Comparison of ENCODE assay signal across 10 cellular contexts in genomic region chr19:48683349-48683748, GRCh38. TPM values are rescaled to one million over a fixed set of nuclear protein-coding genes. Genes with fewer than 3 reads are reported as not detected.
DNase-seq lines count a peak whose midpoint lies in the region; ATAC-seq and TF ChIP-seq lines count a peak whose summit lies in the region.
"Had no signal": no experiment of that assay in that cellular context is flagged by ENCODE, and none has a peak within 500 bp of the region (broad histone marks: within the 10 kb centered on the region; RNA-seq: fewer than 3 reads in every experiment).

No MANE protein-coding gene starts in this region.

- H3K4me2 ChIP-seq in smooth muscle cell = no peak overlapping the region
- H3K4me2 ChIP-seq: PC-9 had no signal

- no peak overlapping the region for H2AFZ ChIP-seq in smooth muscle cell (ENCODE audit: low read depth)
- H2AFZ ChIP-seq: PC-9 had no signal

- H3K9ac ChIP-seq in subcutaneous abdominal adipose tissue (ENCODE audit: low read length in 5 of 5) = no peak overlapping the region
- H3K9ac ChIP-seq in smooth muscle cell (ENCODE audit: low read depth) = no peak overlapping the region

- peak; percentile 62 for DNase-seq in activated CD8-positive, alpha-beta memory T cell treated with anti-CD3 and anti-CD28 coated beads for 24 hours
- no peak for DNase-seq in activated CD8-positive, alpha-beta memory T cell treated with anti-CD3 and anti-CD28 coated beads, Interleukin-2, amount 10 ng/mL, durations not matched to agents 7 days and 5 days
- DNase-seq in inferior parietal cortex (ENCODE audit: extremely low spot score) = peak; percentile 58
- DNase-seq in smooth muscle cell (lab: John Stamatoyannopoulos, UW; ENCODE audit: unreplicated experiment) = no peak
- DNase-seq: PC-9 had no signal

- TF ChIP-seq CTCF in smooth muscle cell (IDR thresholded peaks at IDR 0.05; ENCODE audit: borderline replicate concordance, insufficient read depth, poor library complexity, severe bottlenecking) = no peak

- peaks cover 7% of the 10 kb centered on the region for H3K4me1 Mint-ChIP-seq in activated CD8-positive, alpha-beta memory T cell treated with anti-CD3 and anti-CD28 coated beads, Interleukin-2, amount 10 ng/mL, durations not matched to agents 7 days and 5 days
- H3K4me1 Mint-ChIP-seq: CD4-positive, CD25-positive, alpha-beta regulatory T cell had no signal

- H3K27ac ChIP-seq in angular gyrus (ENCODE audit: low read depth, low read length) (peak overlapping the region; percentile 30), subcutaneous abdominal adipose tissue (ENCODE audit: low read depth, low read length) (no peak overlapping the region), smooth muscle cell (ENCODE audit: low read depth) (no peak overlapping the region)
- H3K27ac ChIP-seq: PC-9 had no signal

- H3K36me3 ChIP-seq in subcutaneous abdominal adipose tissue (ENCODE audit: control insufficient read depth in 5 of 5, insufficient read depth in 5 of 5, low read length in 5 of 5) (no peaks in the 10 kb centered on the region), smooth muscle cell (ENCODE audit: low read depth) (no peaks in the 10 kb centered on the region)

- CTCF ChIA-PET in activated CD8-positive, alpha-beta memory T cell treated with anti-CD3 and anti-CD28 coated beads, Interleukin-2, amount 10 ng/mL, durations not matched to agents 7 days and 5 days (lab: Charles Lee) = interaction anchor here (1.0 to 1.3 kb wide), 2 partner anchors 9 to 105 kb away, joined by 3 to 4 read pairs; no protein-coding TSS in a partner anchor

- no peaks in the 10 kb centered on the region for H3K27me3 ChIP-seq in subcutaneous abdominal adipose tissue (ENCODE audit: control insufficient read depth in 5 of 5, insufficient read depth in 4 of 5, low read length in 5 of 5)
- H3K27me3 ChIP-seq in smooth muscle cell (ENCODE audit: low read depth) = no peaks in the 10 kb centered on the region

- H3K9me3 ChIP-seq in subcutaneous abdominal adipose tissue (ENCODE audit: control insufficient read depth in 5 of 5, low read length in 5 of 5) (no peaks in the 10 kb centered on the region), smooth muscle cell (replicated peaks; ENCODE audit: low read depth) (no peaks in the 10 kb centered on the region)

- no peak for ATAC-seq in activated CD8-positive, alpha-beta memory T cell treated with anti-CD3 and anti-CD28 coated beads, Interleukin-2, amount 10 ng/mL, durations not matched to agents 7 days and 5 days
- ATAC-seq in HG03565 (IDR thresholded peaks at IDR 0.05; ENCODE audit: unreplicated experiment) = no peak
- no peak for ATAC-seq in GM21360 (IDR thresholded peaks at IDR 0.05; ENCODE audit: unreplicated experiment)

- no peaks in the 10 kb centered on the region for H3K9me3 Mint-ChIP-seq in activated CD8-positive, alpha-beta memory T cell treated with anti-CD3 and anti-CD28 coated beads, Interleukin-2, amount 10 ng/mL, durations not matched to agents 7 days and 5 days (ENCODE audit: low read depth)
- H3K9me3 Mint-ChIP-seq: CD4-positive, CD25-positive, alpha-beta regulatory T cell had no signal

- WGBS in smooth muscle cell (ENCODE audit: low lambda C conversion rate) = 96% methylated on average over 11 of the region's 11 CpGs

- no peak overlapping the region for H3K4me3 Mint-ChIP-seq in activated CD8-positive, alpha-beta memory T cell treated with anti-CD3 and anti-CD28 coated beads, Interleukin-2, amount 10 ng/mL, durations not matched to agents 7 days and 5 days
- H3K4me3 Mint-ChIP-seq: CD4-positive, CD25-positive, alpha-beta regulatory T cell had no signal

- H3K36me3 Mint-ChIP-seq in activated CD8-positive, alpha-beta memory T cell treated with anti-CD3 and anti-CD28 coated beads, Interleukin-2, amount 10 ng/mL, durations not matched to agents 7 days and 5 days = no peaks in the 10 kb centered on the region
- H3K36me3 Mint-ChIP-seq: CD4-positive, CD25-positive, alpha-beta regulatory T cell had no signal

- no peaks in the 10 kb centered on the region for H3K79me2 ChIP-seq in smooth muscle cell (ENCODE audit: low read depth)

- H3K27me3 Mint-ChIP-seq in activated CD8-positive, alpha-beta memory T cell treated with anti-CD3 and anti-CD28 coated beads, Interleukin-2, amount 10 ng/mL, durations not matched to agents 7 days and 5 days = no peaks in the 10 kb centered on the region

- H3F3A ChIP-seq in smooth muscle cell (ENCODE audit: low read depth) = no peaks in the 10 kb centered on the region

- H3K4me3 ChIP-seq in subcutaneous abdominal adipose tissue (ENCODE audit: low read depth in 1 of 5, low read length in 5 of 5) (peak overlapping the region; percentile 8 to 53 (median 37)), smooth muscle cell (no peak overlapping the region)
- H3K4me3 ChIP-seq: PC-9 had no signal

- H4K20me1 ChIP-seq in smooth muscle cell (ENCODE audit: low read depth) = peaks cover 5% of the 10 kb centered on the region

- H3K4me1 ChIP-seq in subcutaneous abdominal adipose tissue (ENCODE audit: control insufficient read depth in 5 of 5, insufficient read depth in 5 of 5, low read length in 5 of 5) = peaks cover 0 to 4% (median 0%) of the 10 kb centered on the region in 5 donors
- no peaks in the 10 kb centered on the region for H3K4me1 ChIP-seq in smooth muscle cell (ENCODE audit: low read depth)

- H3K27ac Mint-ChIP-seq in activated CD8-positive, alpha-beta memory T cell treated with anti-CD3 and anti-CD28 coated beads, Interleukin-2, amount 10 ng/mL, durations not matched to agents 7 days and 5 days = no peak overlapping the region
- H3K27ac Mint-ChIP-seq: CD4-positive, CD25-positive, alpha-beta regulatory T cell had no signal

RNA-seq across cellular contexts. Expression of gene NTN5, which starts 10.5 kb away (rescaled TPM):
- under 1 TPM; 0.64 to 0.87 TPM for total RNA-seq in activated CD8-positive, alpha-beta memory T cell treated with anti-CD3 and anti-CD28 coated beads, Interleukin-2, amount 10 ng/mL, durations not matched to agents 7 days and 5 days
- total RNA-seq in smooth muscle cell = not detected in 2 replicates
- polyA plus RNA-seq in smooth muscle cell = 0.22 TPM in 1 of 2 replicates, not detected in the other

RNA-seq across cellular contexts. Expression of gene FUT2, which starts 12.4 kb away (rescaled TPM):
- not detected for total RNA-seq in activated CD8-positive, alpha-beta memory T cell treated with anti-CD3 and anti-CD28 coated beads, Interleukin-2, amount 10 ng/mL, durations not matched to agents 7 days and 5 days
- 0.27 and 1.1 TPM in 2 replicates for total RNA-seq in smooth muscle cell
- polyA plus RNA-seq in smooth muscle cell = 0.18 and 0.54 TPM in 2 replicates
- total RNA-seq: CD4-positive, CD25-positive, alpha-beta regulatory T cell had no signal

RNA-seq across cellular contexts. Expression of gene MAMSTR, which starts 36.2 kb away (rescaled TPM):
- 1 to 10 TPM; 1.0 to 1.1 TPM for total RNA-seq in activated CD8-positive, alpha-beta memory T cell treated with anti-CD3 and anti-CD28 coated beads, Interleukin-2, amount 10 ng/mL, durations not matched to agents 7 days and 5 days
- 0.22 and 0.58 TPM in 2 replicates for total RNA-seq in smooth muscle cell
- 3.2 and 3.9 TPM in 2 replicates for polyA plus RNA-seq in smooth muscle cell

RNA-seq across cellular contexts. Expression of gene CA11, which starts 37.4 kb away (rescaled TPM):
- 1 to 10 TPM; 6.0 to 7.2 TPM for total RNA-seq in activated CD8-positive, alpha-beta memory T cell treated with anti-CD3 and anti-CD28 coated beads, Interleukin-2, amount 10 ng/mL, durations not matched to agents 7 days and 5 days
- 0.09 and 1.7 TPM in 2 replicates for total RNA-seq in smooth muscle cell
- 6.9 and 9.5 TPM in 2 replicates for polyA plus RNA-seq in smooth muscle cell

RNA-seq across cellular contexts. Expression of gene DBP, which starts 46.2 kb away (rescaled TPM):
- total RNA-seq in activated CD8-positive, alpha-beta memory T cell treated with anti-CD3 and anti-CD28 coated beads, Interleukin-2, amount 10 ng/mL, durations not matched to agents 7 days and 5 days = 10 to 100 TPM; 11.3 to 18.0 TPM
- 3.5 and 4.5 TPM in 2 replicates for total RNA-seq in smooth muscle cell
- 6.9 and 11.3 TPM in 2 replicates for polyA plus RNA-seq in smooth muscle cell

Comparison
In these comparisons a context has a peak if more than half of its experiments do, and no peak if none do; other contexts are left out.
1. DNase-seq: peak in activated CD8-positive, alpha-beta memory T cell treated with anti-CD3 and anti-CD28 coated beads for 24 hours (single experiment) and inferior parietal cortex (single experiment); none in activated CD8-positive, alpha-beta memory T cell treated with anti-CD3 and anti-CD28 coated beads, Interleukin-2, amount 10 ng/mL, durations not matched to agents 7 days and 5 days (single experiment) and smooth muscle cell (single experiment).